ENCODE assay signal across 34 cellular contexts in genomic region chr10:83931669-83932068, GRCh38.
"Had no signal": no experiment of that assay in that cellular context is flagged by ENCODE, and none has a peak within 500 bp of the region (broad histone marks: within the 10 kb centered on the region; RNA-seq: fewer than 3 reads in every experiment).

No MANE protein-coding gene starts in this region.

- H3K9me3 ChIP-seq: adrenal gland had no signal

- ATAC-seq: activated CD8-positive, alpha-beta T cell treated with anti-CD3 and anti-CD28 coated beads for 36 hours; activated naive CD4-positive, alpha-beta T cell treated with anti-CD3 and anti-CD28 coated beads, Interleukin-2, amount 50 U/mL, for 72 hours; activated T-cell treated with anti-CD3 and anti-CD28 coated beads, Interleukin-2, amount 50 U/mL, for 4 hours; activated T-cell treated with anti-CD3 and anti-CD28 coated beads, Interleukin-2, amount 50 U/mL, for 72 hours; activated T-helper 17 cell treated with anti-CD3 and anti-CD28 coated beads, Interleukin-2, amount 50 U/mL, for 72 hours; T-cell; T-helper 17 cell had no signal

- H3K4me3 ChIP-seq: adrenal gland, cardiac muscle cell had no signal

- H3K27me3 ChIP-seq: adrenal gland, cardiac muscle cell had no signal

- H3K4me1 ChIP-seq: adrenal gland had no signal

- H3K27ac ChIP-seq: adrenal gland, cardiac muscle cell, VCaP had no signal

- DNase-seq: activated CD4-positive, alpha-beta memory T cell treated with anti-CD3 and anti-CD28 coated beads for 36 hours; activated CD4-positive, alpha-beta T cell treated with anti-CD3 and anti-CD28 coated beads for 4 hours; activated CD4-positive, alpha-beta T cell treated with anti-CD3 and anti-CD28 coated beads, Interleukin-2, amount 10 ng/mL, durations not matched to agents 24 days and 14 days; activated CD4-positive, alpha-beta T cell treated with anti-CD3 and anti-CD28 coated beads, Interleukin-2, amount 50 U/mL, for 1 hour; activated CD4-positive, alpha-beta T cell treated with anti-CD3 and anti-CD28 coated beads, Interleukin-2, amount 50 U/mL, for 4 hours; activated CD4-positive, CD25-positive, alpha-beta regulatory T cell; activated CD4-positive, CD25-positive, alpha-beta regulatory T cell treated with anti-CD3 and anti-CD28 coated beads, Interleukin-2, amount 50 U/mL, for 72 hours; activated CD8-positive, alpha-beta memory T cell treated with anti-CD3 and anti-CD28 coated beads, Interleukin-2, amount 50 U/mL, for 4 hours; activated CD8-positive, alpha-beta T cell treated with anti-CD3 and anti-CD28 coated beads for 36 hours; activated effector memory CD4-positive, alpha-beta T cell treated with anti-CD3 and anti-CD28 coated beads, Interleukin-2, amount 50 U/mL, for 16 hours; activated gamma-delta T cell treated with Interleukin-2 at 50 U/mL for 16 hours; activated naive CD4-positive, alpha-beta T cell; activated naive CD4-positive, alpha-beta T cell treated with anti-CD3 and anti-CD28 coated beads for 36 hours; activated naive CD4-positive, alpha-beta T cell treated with anti-CD3 and anti-CD28 coated beads, Interleukin-2, amount 50 U/mL, for 16 hours; activated naive CD8-positive, alpha-beta T cell treated with anti-CD3 and anti-CD28 coated beads for 36 hours; activated T-cell treated with anti-CD3 and anti-CD28 coated beads for 4 hours; activated T-cell treated with anti-CD3 and anti-CD28 coated beads, Interleukin-2, amount 50 U/mL, for 1 hour; activated T-cell treated with anti-CD3 and anti-CD28 coated beads, Interleukin-2, amount 50 U/mL, for 4 hours; activated T-cell treated with anti-CD3 and anti-CD28 coated beads, Interleukin-2, amount 50 U/mL, for 72 hours; adrenal gland; amniotic stem cell; aorta; caudate nucleus; cerebellar nuclear complex; T-cell; T-helper 17 cell; T-helper 9 cell had no signal

- FAIRE-seq: astrocyte, bronchial epithelial cell, TTC549 had no signal

- H3K36me3 ChIP-seq: adrenal gland, cardiac muscle cell had no signal
